Comparison of ENCODE assay signal across 15 cellular contexts in genomic region chr14:55712505-55712904, GRCh38.
"Had no signal": no experiment of that assay in that cellular context is flagged by ENCODE, and none has a peak within 500 bp of the region (broad histone marks: within the 10 kb centered on the region; RNA-seq: fewer than 3 reads in every experiment).

No MANE protein-coding gene starts in this region.

- DNase-seq: activated CD4-positive, CD25-positive, alpha-beta regulatory T cell; activated naive CD4-positive, alpha-beta T cell treated with anti-CD3 and anti-CD28 coated beads, Interleukin-2, amount 50 U/mL, for 16 hours; activated T-cell treated with anti-CD3 and anti-CD28 coated beads, Interleukin-2, amount 50 U/mL, for 1 hour; effector CD8-positive, alpha-beta T cell; kidney glomerular epithelial cell; mammary epithelial cell; nephron progenitor cell; ovary; spleen; stimulated activated CD4-positive, alpha-beta T cell treated with anti-CD3 and anti-CD28 coated beads, Interleukin-1b, Interleukin-23, amount 100 ng/mL, for 48 hours; stimulated activated naive CD4-positive, alpha-beta T cell had no signal

- H3K27ac ChIP-seq: adrenal gland, coronary artery, gastrocnemius medialis, ovary, spleen had no signal

- H3K4me3 ChIP-seq: adrenal gland, coronary artery, gastrocnemius medialis, ovary, spleen had no signal

- FAIRE-seq: TTC549 had no signal

- H3K27me3 ChIP-seq: adrenal gland, gastrocnemius medialis, ovary, spleen had no signal

- H3K9me3 ChIP-seq: adrenal gland, gastrocnemius medialis, ovary, spleen had no signal

- H3K4me1 ChIP-seq: adrenal gland, spleen had no signal

- H3K36me3 ChIP-seq: adrenal gland, gastrocnemius medialis, ovary, spleen had no signal
